Comparison of ENCODE assay signal across 18 cellular contexts in the genomic region with DNA sequence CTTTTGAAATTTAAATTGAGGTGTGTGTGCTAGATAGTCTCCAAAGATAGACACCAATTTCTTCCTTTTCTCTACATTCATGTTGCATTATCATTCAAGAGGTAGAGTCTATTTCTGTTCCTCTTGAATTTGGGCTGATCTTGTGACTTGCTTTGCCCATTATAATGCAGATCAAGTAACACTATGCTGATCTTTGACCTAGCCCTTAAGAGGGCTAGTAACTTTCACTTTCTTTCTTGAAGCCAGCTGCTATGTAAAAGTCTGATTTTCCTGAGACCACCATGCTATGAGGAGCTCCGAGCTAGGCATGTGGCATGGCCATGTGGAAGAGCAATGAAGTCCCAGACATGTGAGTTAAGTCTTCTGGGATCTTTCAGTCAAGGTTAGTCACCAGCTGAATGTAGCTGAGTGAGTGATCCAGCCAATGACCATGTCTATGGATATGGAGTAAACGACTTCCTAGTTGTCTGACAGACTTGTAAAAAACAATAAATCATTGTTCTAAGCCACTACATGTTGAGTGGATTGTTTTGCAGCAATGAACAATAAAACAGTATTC.
DNase-seq lines count a peak whose midpoint lies in the region; ATAC-seq and TF ChIP-seq lines count a peak whose summit lies in the region.
"Had no signal": no experiment of that assay in that cellular context is flagged by ENCODE, and none has a peak within 500 bp of the region (broad histone marks: within the 10 kb centered on the region; RNA-seq: fewer than 3 reads in every experiment).

No MANE protein-coding gene starts in this region.

- no peak overlapping the region for H3K14ac ChIP-seq in IMR-90 (replicated peaks; ENCODE audit: low read depth, low read length)

- no peak for TF ChIP-seq RAD21 in IMR-90 (IDR thresholded peaks at IDR 0.05; ENCODE audit: low read length)

- H2BK20ac ChIP-seq in IMR-90 (ENCODE audit: low read depth, low read length) = no peak overlapping the region

- H3K4me1 ChIP-seq in IMR-90 (ENCODE audit: control insufficient read depth, insufficient read depth, low read length) = no peaks in the 10 kb centered on the region
- H3K4me1 ChIP-seq: psoas muscle had no signal

- no peaks in the 10 kb centered on the region for H4K20me1 ChIP-seq in IMR-90 (ENCODE audit: insufficient read depth, low read length)

- peaks cover 14% of the 10 kb centered on the region for H3K4me1 Mint-ChIP-seq in neural crest cell

- no peak overlapping the region for H3K56ac ChIP-seq in IMR-90 (ENCODE audit: extremely low read depth, insufficient read depth, low read length)

- peak overlapping the region; percentile 16 for H2AFZ ChIP-seq in IMR-90 (replicated peaks; ENCODE audit: low read length, poor library complexity)

- no peak overlapping the region for H3K4ac ChIP-seq in IMR-90 (ENCODE audit: low read depth, low read length)

- H3K27me3 ChIP-seq in IMR-90 (ENCODE audit: control insufficient read depth, insufficient read depth, low read length) = no peaks in the 10 kb centered on the region

- H3K9me3 Mint-ChIP-seq in neural crest cell = peaks cover 7% of the 10 kb centered on the region
- H3K9me3 Mint-ChIP-seq: activated naive CD8-positive, alpha-beta T cell treated with anti-CD3 and anti-CD28 coated beads, Interleukin-2, amount 10 ng/mL, durations not matched to agents 7 days and 5 days; T-helper 1 cell treated with Interleukin-12 subunit alpha and Interleukin-12 subunit beta and Interleukin-4 antibody, amounts not matched to agents 30 μg/mL and 1 μg/mL, for 36 hours had no signal

- dilution Hi-C loops in IMR-90 (cut with HindIII; ENCODE audit: low sequenced_read_pairs, unreplicated experiment) = no loop called here

- no peak overlapping the region for H3K23ac ChIP-seq in IMR-90 (ENCODE audit: low read depth, low read length)

- no peaks in the 10 kb centered on the region for H3K36me3 Mint-ChIP-seq in neural crest cell (ENCODE audit: low read depth)
- H3K36me3 Mint-ChIP-seq: activated naive CD8-positive, alpha-beta T cell treated with anti-CD3 and anti-CD28 coated beads, Interleukin-2, amount 10 ng/mL, durations not matched to agents 7 days and 5 days had no signal

- in situ Hi-C loops in IMR-90 (cut with MboI; ENCODE audit: low sequenced_read_pairs) = no loop called here

- H3K27me3 Mint-ChIP-seq in neural crest cell (ENCODE audit: low read depth) = no peaks in the 10 kb centered on the region
- H3K27me3 Mint-ChIP-seq: activated naive CD8-positive, alpha-beta T cell treated with anti-CD3 and anti-CD28 coated beads, Interleukin-2, amount 10 ng/mL, durations not matched to agents 7 days and 5 days had no signal

- WGBS in IMR-90 (ENCODE audit: extremely low coverage in 2 of 2, insufficient read length in 1 of 2), 2 experiments = no CpG with 5 or more reads among the region's 2 CpGs

- H3K4me3 ChIP-seq in IMR-90 (ENCODE audit: insufficient read depth, low read depth, low read length) = no peak overlapping the region
- no peak overlapping the region for H3K4me3 ChIP-seq in epithelial cell of esophagus (ENCODE audit: low read length)
- H3K4me3 ChIP-seq: psoas muscle had no signal

- no peak overlapping the region for H2BK5ac ChIP-seq in IMR-90 (ENCODE audit: low read depth, low read length, poor library complexity, severe bottlenecking)

- peak overlapping the region; percentile 73 for H3K27ac Mint-ChIP-seq in neural crest cell (ENCODE audit: unreplicated experiment)
- H3K27ac Mint-ChIP-seq: activated naive CD8-positive, alpha-beta T cell treated with anti-CD3 and anti-CD28 coated beads, Interleukin-2, amount 10 ng/mL, durations not matched to agents 7 days and 5 days; endodermal cell; T-helper 1 cell treated with Interleukin-12 subunit alpha and Interleukin-12 subunit beta and Interleukin-4 antibody, amounts not matched to agents 30 μg/mL and 1 μg/mL, for 36 hours had no signal

- ATAC-seq in GM18517 (IDR thresholded peaks at IDR 0.05; ENCODE audit: unreplicated experiment) = peak; percentile 46
- ATAC-seq in IMR-90 (ENCODE audit: low read depth) = no peak
- ATAC-seq in HG03025 (IDR thresholded peaks at IDR 0.05; ENCODE audit: low FRiP score, unreplicated experiment) = no peak
- ATAC-seq in GM18861 (IDR thresholded peaks at IDR 0.05; ENCODE audit: unreplicated experiment) = no peak
- ATAC-seq: psoas muscle had no signal

- no peak overlapping the region for H2AK5ac ChIP-seq in IMR-90 (ENCODE audit: low read depth, low read length)

- no peak overlapping the region for H3K9ac ChIP-seq in IMR-90 (ENCODE audit: low read depth, low read length)

- no peaks in the 10 kb centered on the region for H3K79me1 ChIP-seq in IMR-90 (ENCODE audit: low read depth in 1 of 2, low read length in 2 of 2)

- no peak overlapping the region for H4K5ac ChIP-seq in IMR-90 (ENCODE audit: low read depth, low read length)

- DNase-seq in IMR-90 = no peak
- DNase-seq in epithelial cell of esophagus (ENCODE audit: low read depth) = peak; percentile 42
- no peak for DNase-seq in neural crest cell (ENCODE audit: low read depth, low spot score)
- DNase-seq in COR-L47 (lab: John Stamatoyannopoulos, UW) = no peak
- DNase-seq in GDM1 (lab: John Stamatoyannopoulos, UW) = no peak
- DNase-seq: activated CD4-positive, alpha-beta T cell treated with anti-CD3 and anti-CD28 coated beads for 48 hours; activated naive CD8-positive, alpha-beta T cell treated with anti-CD3 and anti-CD28 coated beads, Interleukin-2, amount 10 ng/mL, durations not matched to agents 7 days and 5 days; DMS79; endodermal cell; NCI-H1694; NCI-H524 treated with DMSO at 0.1 percent for 48 hours; psoas muscle; stimulated activated CD4-positive, alpha-beta T cell treated with anti-CD3 and anti-CD28 coated beads, Interleukin-15, amount 100 ng/mL, for 24 hours had no signal

- POLR2A ChIA-PET in IMR-90 (lab: Charles Lee; ENCODE audit: unreplicated experiment) = no interaction called here

- 0 out of 4 replicates have a peak overlapping the region, but pooled peaks of 1 of the 2 experiments have one; percentile 3 for H4K8ac ChIP-seq in IMR-90 (ENCODE audit: low read depth in 2 of 2, low read length in 2 of 2)

- CTCF ChIA-PET in IMR-90 (lab: Yijun Ruan, JAX) = no interaction called here

- no peak overlapping the region for H2BK120ac ChIP-seq in IMR-90 (ENCODE audit: low read depth, low read length)

- BruUV-seq in IMR-90 (replicated peaks; lab: Mats Ljungman, UMichigan) = no TSS peak

- no peak for TF ChIP-seq POLR2A in IMR-90 (IDR thresholded peaks at IDR 0.05; ENCODE audit: low read depth, low read length)

- H3K4me2 ChIP-seq in IMR-90 (ENCODE audit: low read depth, low read length) = 0 out of 2 replicates have a peak overlapping the region, but pooled peaks have one; percentile 3

- H3K27ac ChIP-seq in IMR-90 (ENCODE audit: insufficient read depth, low read length) = no peak overlapping the region
- H3K27ac ChIP-seq: psoas muscle, RWPE1 had no signal

- no peaks in the 10 kb centered on the region for H3K36me3 ChIP-seq in IMR-90 (ENCODE audit: control insufficient read depth, insufficient read depth, low read length)

- H4K91ac ChIP-seq in IMR-90 (ENCODE audit: insufficient read depth, low read depth, low read length) = no peak overlapping the region

- no peak overlapping the region for H3K18ac ChIP-seq in IMR-90 (ENCODE audit: low read depth, low read length)

- no peak overlapping the region for H2AK9ac ChIP-seq in IMR-90 (replicated peaks; ENCODE audit: low read depth, low read length, poor library complexity)

- H3K4me3 Mint-ChIP-seq in neural crest cell = no peak overlapping the region
- H3K4me3 Mint-ChIP-seq: activated naive CD8-positive, alpha-beta T cell treated with anti-CD3 and anti-CD28 coated beads, Interleukin-2, amount 10 ng/mL, durations not matched to agents 7 days and 5 days; endodermal cell; T-helper 1 cell treated with Interleukin-12 subunit alpha and Interleukin-12 subunit beta and Interleukin-4 antibody, amounts not matched to agents 30 μg/mL and 1 μg/mL, for 36 hours had no signal

- H2BK15ac ChIP-seq in IMR-90 (ENCODE audit: low read depth, low read length) = no peak overlapping the region

- no peaks in the 10 kb centered on the region for H3K9me1 ChIP-seq in IMR-90 (ENCODE audit: insufficient read depth, low read length)

- TF ChIP-seq CTCF in IMR-90 (conservative IDR thresholded peaks at IDR 0.05; ENCODE audit: low read depth, low read length) (no peak), epithelial cell of esophagus (IDR thresholded peaks at IDR 0.05; ENCODE audit: insufficient read depth, low read depth, low read length, missing control alignments) (no peak), neural crest cell (conservative IDR thresholded peaks at IDR 0.05) (no peak)

- intact Hi-C loops in IMR-90 (cut with micrococcal nuclease) = no loop called here

- H3K9me3 ChIP-seq in IMR-90 (ENCODE audit: control insufficient read depth, insufficient read depth, low read length) = no peaks in the 10 kb centered on the region
- H3K9me3 ChIP-seq: psoas muscle had no signal

TF ChIP-seq in IMR-90, 13 proteins besides CTCF, POLR2A, EP300 and RAD21 (continues in another document):
- TF ChIP-seq RCOR1 (IDR thresholded peaks at IDR 0.05; ENCODE audit: insufficient replicate concordance, low read length) = no peak
- no peak for TF ChIP-seq RFX5 (IDR thresholded peaks at IDR 0.05; ENCODE audit: low read depth, low read length)
- no peak for TF ChIP-seq MAFK (IDR thresholded peaks at IDR 0.05; ENCODE audit: low read depth, low read length)
- no peak for TF ChIP-seq CEBPB (IDR thresholded peaks at IDR 0.05; ENCODE audit: low read depth, low read length)
- TF ChIP-seq, protein P1, sequence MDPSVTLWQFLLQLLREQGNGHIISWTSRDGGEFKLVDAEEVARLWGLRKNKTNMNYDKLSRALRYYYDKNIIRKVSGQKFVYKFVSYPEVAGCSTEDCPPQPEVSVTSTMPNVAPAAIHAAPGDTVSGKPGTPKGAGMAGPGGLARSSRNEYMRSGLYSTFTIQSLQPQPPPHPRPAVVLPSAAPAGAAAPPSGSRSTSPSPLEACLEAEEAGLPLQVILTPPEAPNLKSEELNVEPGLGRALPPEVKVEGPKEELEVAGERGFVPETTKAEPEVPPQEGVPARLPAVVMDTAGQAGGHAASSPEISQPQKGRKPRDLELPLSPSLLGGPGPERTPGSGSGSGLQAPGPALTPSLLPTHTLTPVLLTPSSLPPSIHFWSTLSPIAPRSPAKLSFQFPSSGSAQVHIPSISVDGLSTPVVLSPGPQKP (IDR thresholded peaks at IDR 0.05; ENCODE audit: borderline replicate concordance, low read depth, low read length) = no peak
- TF ChIP-seq, protein P2, sequence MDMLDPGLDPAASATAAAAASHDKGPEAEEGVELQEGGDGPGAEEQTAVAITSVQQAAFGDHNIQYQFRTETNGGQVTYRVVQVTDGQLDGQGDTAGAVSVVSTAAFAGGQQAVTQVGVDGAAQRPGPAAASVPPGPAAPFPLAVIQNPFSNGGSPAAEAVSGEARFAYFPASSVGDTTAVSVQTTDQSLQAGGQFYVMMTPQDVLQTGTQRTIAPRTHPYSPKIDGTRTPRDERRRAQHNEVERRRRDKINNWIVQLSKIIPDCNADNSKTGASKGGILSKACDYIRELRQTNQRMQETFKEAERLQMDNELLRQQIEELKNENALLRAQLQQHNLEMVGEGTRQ (IDR thresholded peaks at IDR 0.05; ENCODE audit: low read depth, low read length) = no peak
- TF ChIP-seq BHLHE40 (IDR thresholded peaks at IDR 0.05; ENCODE audit: low read depth, low read length) = no peak
- TF ChIP-seq CHD1 (IDR thresholded peaks at IDR 0.05; ENCODE audit: low read depth, low read length) = no peak
- TF ChIP-seq NFE2L2 (IDR thresholded peaks at IDR 0.05; ENCODE audit: low read depth, low read length) = no peak
